In the genomic region with DNA sequence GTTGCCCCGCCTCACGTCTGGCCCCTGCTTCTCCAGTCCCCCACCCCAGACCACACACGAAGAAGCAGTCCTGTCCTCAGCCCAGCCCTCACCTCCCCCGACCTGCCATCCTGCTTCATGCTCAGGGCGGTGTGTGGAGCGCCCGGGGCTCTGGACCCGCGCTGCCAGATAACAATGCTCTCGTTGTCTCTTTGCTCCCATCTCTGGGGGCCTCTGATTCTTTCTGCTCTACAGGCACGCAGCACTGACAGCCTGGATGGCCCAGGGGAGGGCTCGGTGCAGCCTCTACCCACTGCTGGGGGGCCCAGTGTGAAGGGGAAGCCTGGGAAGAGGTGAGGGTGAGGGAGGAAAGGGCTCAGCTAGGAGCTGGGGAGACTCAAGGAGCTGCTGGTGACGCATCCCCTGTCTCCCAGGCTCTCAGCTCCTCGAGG, we compare ENCODE assay signal across 12 cellular contexts. TPM values are rescaled to one million over a fixed set of nuclear protein-coding genes. Genes with fewer than 3 reads are reported as not detected.
DNase-seq lines count a peak whose midpoint lies in the region; ATAC-seq and TF ChIP-seq lines count a peak whose summit lies in the region.
"Had no signal": no experiment of that assay in that cellular context is flagged by ENCODE, and none has a peak within 500 bp of the region (broad histone marks: within the 10 kb centered on the region; RNA-seq: fewer than 3 reads in every experiment).

No MANE protein-coding gene starts in this region.

- no peak for TF ChIP-seq POLR2A in lower leg skin (IDR thresholded peaks at IDR 0.05)

- 67 to 81% methylated on average over 14 of the region's 14 CpGs for WGBS in lower leg skin, 2 donors

- H3K4me2 ChIP-seq in BLaER1 treated with 17β-estradiol and CSF1 and Interleukin-3, amounts not matched to agents 10 nM and 100 nM: peak overlapping the region in 9 of 11 experiments; percentile 77 to 96 (median 93); a peak in 16 of 22 replicates

- H3K4me3 ChIP-seq in BLaER1 treated with 17β-estradiol and CSF1 and Interleukin-3, amounts not matched to agents 10 nM and 100 nM: no peak overlapping the region
- no peak overlapping the region for H3K4me3 ChIP-seq in lower leg skin (ENCODE audit: low read depth, poor library complexity, severe bottlenecking)
- H3K4me3 ChIP-seq: prostate gland had no signal

- H3K4me1 ChIP-seq in BLaER1 treated with 17β-estradiol and CSF1 and Interleukin-3, amounts not matched to agents 10 nM and 100 nM: peaks cover 14 to 47% (median 34%) of the 10 kb centered on the region in 10 experiments
- H3K4me1 ChIP-seq: prostate gland had no signal

- no peaks in the 10 kb centered on the region for H3K27me3 ChIP-seq in BLaER1 treated with 17β-estradiol and CSF1 and Interleukin-3, amounts not matched to agents 10 nM and 100 nM

- H3K4me1 Mint-ChIP-seq in T-helper 17 cell: peaks cover 23% of the 10 kb centered on the region

- H3K4me3 Mint-ChIP-seq in T-helper 17 cell: peak overlapping the region; percentile 63

- ATAC-seq in T-helper 17 cell (no peak), HG03039 (IDR thresholded peaks at IDR 0.05; ENCODE audit: unreplicated experiment) (no peak)
- ATAC-seq: stimulated activated effector memory CD8-positive, alpha-beta T cell treated with anti-CD3 and anti-CD28 coated beads, Interleukin-12 subunit alpha, Interleukin-12 subunit beta, amount 100 ng/mL, for 72 hours had no signal

- peak overlapping the region; percentile 16 for H3K27ac Mint-ChIP-seq in T-helper 17 cell
- H3K27ac Mint-ChIP-seq: HFFc6 had no signal

- H3K9ac ChIP-seq in BLaER1 treated with 17β-estradiol and CSF1 and Interleukin-3, amounts not matched to agents 10 nM and 100 nM: peak overlapping the region in 8 of 11 experiments; percentile 42 to 86 (median 80); a peak in 13 of 22 replicates

- TF ChIP-seq CTCF in lower leg skin (IDR thresholded peaks at IDR 0.05): no peak

- peaks cover 3 to 52% (median 47%) of the 10 kb centered on the region in 11 experiments; a peak in 20 of 22 replicates for H3K36me3 ChIP-seq in BLaER1 treated with 17β-estradiol and CSF1 and Interleukin-3, amounts not matched to agents 10 nM and 100 nM
- H3K36me3 ChIP-seq: prostate gland had no signal

- no peaks in the 10 kb centered on the region for H3K27me3 Mint-ChIP-seq in T-helper 17 cell

- no peaks in the 10 kb centered on the region for H3K9me3 ChIP-seq in BLaER1 treated with 17β-estradiol and CSF1 and Interleukin-3, amounts not matched to agents 10 nM and 100 nM (replicated peaks in 1 of 11)
- H3K9me3 ChIP-seq in T-helper 17 cell (ENCODE audit: control insufficient read depth, low read length, poor library complexity, severe bottlenecking): no peaks in the 10 kb centered on the region
- H3K9me3 ChIP-seq: prostate gland had no signal

- intact Hi-C loops in lower leg skin (cut with DNase I; ENCODE audit: low total_unique reads): no loop called here

- peaks cover 0 to 14% (median 0%) of the 10 kb centered on the region in 11 experiments; a peak in 6 of 22 replicates for H4K20me1 ChIP-seq in BLaER1 treated with 17β-estradiol and CSF1 and Interleukin-3, amounts not matched to agents 10 nM and 100 nM

- peak overlapping the region in 6 of 11 experiments; percentile 11 to 72 (median 23); a peak in 5 of 22 replicates for H3K27ac ChIP-seq in BLaER1 treated with 17β-estradiol and CSF1 and Interleukin-3, amounts not matched to agents 10 nM and 100 nM
- H3K27ac ChIP-seq: prostate gland had no signal

- peaks cover 3% of the 10 kb centered on the region for H3K36me3 Mint-ChIP-seq in T-helper 17 cell (ENCODE audit: low read depth)

- no peak for DNase-seq in T-helper 17 cell
- peak; percentile 67 for DNase-seq in medulla oblongata (ENCODE audit: extremely low spot score)
- no peak for DNase-seq in RKO (ENCODE audit: low spot score)
- DNase-seq in lower leg skin (ENCODE audit: low spot score in 2 of 2): no peak
- DNase-seq: DMS79 treated with DMSO at 0.1 percent for 48 hours; HFFc6; NCI-H69; stimulated activated CD4-positive, alpha-beta T cell treated with anti-CD3 and anti-CD28 coated beads, Interleukin-2, amount 100 ng/mL, for 24 hours had no signal

RNA-seq across cellular contexts. Expression of a gene that starts 2.1 kb away (rescaled TPM):
- total RNA-seq in T-helper 17 cell: 10 to 100 TPM; 16.4 to 20.5 TPM
- total RNA-seq in lower leg skin: 10 to 100 TPM in 2 of 4 donors, 1 to 10 TPM in 2; 3.6 to 25.7 (median 13.8) TPM

RNA-seq across cellular contexts. Expression of a gene that starts 19.4 kb away (rescaled TPM):
- total RNA-seq in T-helper 17 cell (10 to 100 TPM; 36.2 to 36.6 TPM), lower leg skin (10 to 100 TPM in 3 of 4 donors, 1 to 10 TPM in 1; 9.2 to 20.4 (median 12.9) TPM)

RNA-seq across cellular contexts. Expression of a gene that starts 20.6 kb away (rescaled TPM):
- total RNA-seq in T-helper 17 cell (not detected), lower leg skin (1 to 10 TPM; 2.5 to 9.4 (median 3.9) TPM)

RNA-seq across cellular contexts. Expression of a gene that starts 29.1 kb away (rescaled TPM):
- 10 to 100 TPM; 12.6 to 13.6 TPM for total RNA-seq in T-helper 17 cell
- 10 to 100 TPM in 2 of 4 donors, 1 to 10 TPM in 2; 4.7 to 15.0 (median 10.3) TPM for total RNA-seq in lower leg skin

RNA-seq across cellular contexts. Expression of a gene that starts 32.0 kb away (rescaled TPM):
- total RNA-seq in T-helper 17 cell (10 to 100 TPM; 21.2 to 24.9 TPM), lower leg skin (10 to 100 TPM; 13.7 to 47.4 (median 30.8) TPM)
